ENCODE assay signal across 22 cellular contexts in the genomic region with DNA sequence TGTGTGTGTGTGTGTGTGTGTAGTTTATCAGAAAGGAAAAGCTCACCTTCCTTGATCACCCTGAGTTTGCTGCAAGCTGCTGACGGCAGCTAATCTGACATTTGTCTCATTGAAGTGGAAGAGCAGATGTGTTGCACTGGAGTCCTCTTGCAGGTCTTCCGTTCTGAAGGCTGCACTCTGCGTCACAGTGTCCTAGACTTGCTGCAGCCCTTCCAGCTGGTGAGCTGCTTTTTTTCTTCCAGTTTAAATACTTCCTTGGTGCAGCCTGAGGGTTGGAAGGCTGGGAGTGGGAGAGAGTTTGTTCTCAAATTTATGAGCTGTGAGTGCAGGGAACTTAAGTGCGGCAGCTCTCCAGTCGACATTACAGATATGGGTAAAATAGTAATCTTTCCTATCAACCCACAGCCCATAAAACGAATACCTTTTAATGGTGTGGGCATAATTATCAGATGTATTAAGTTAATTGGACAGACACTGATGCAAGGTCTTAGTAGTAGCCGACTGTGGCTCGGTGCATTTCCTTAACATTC.
DNase-seq lines count a peak whose midpoint lies in the region; ATAC-seq and TF ChIP-seq lines count a peak whose summit lies in the region.
"Had no signal": no experiment of that assay in that cellular context is flagged by ENCODE, and none has a peak within 500 bp of the region (broad histone marks: within the 10 kb centered on the region; RNA-seq: fewer than 3 reads in every experiment).

No MANE protein-coding gene starts in this region.

- peak overlapping the region; percentile 38 for H2AFZ ChIP-seq in smooth muscle cell (ENCODE audit: low read depth)

- peak overlapping the region in 1 of 5 experiments; percentile 33 for H3K27ac Mint-ChIP-seq in brain
- H3K27ac Mint-ChIP-seq in immature natural killer cell: no peak overlapping the region
- H3K27ac Mint-ChIP-seq: activated naive CD8-positive, alpha-beta T cell treated with anti-CD3 and anti-CD28 coated beads for 36 hours; endodermal cell; T-helper 2 cell treated with Interferon-gamma antibody and Interleukin-4, amounts not matched to agents 5 μg/mL and 100 μg/mL, for 36 hours had no signal

- DNase-seq in HT-29 (ENCODE audit: low spot score) (peak; percentile 15), myocyte (ENCODE audit: low read depth) (peak; percentile 61), smooth muscle cell (lab: John Stamatoyannopoulos, UW; ENCODE audit: unreplicated experiment) (no peak), coronary artery (ENCODE audit: low spot score) (no peak), left ventricle myocardium superior (no peak), NOMO-1 (lab: John Stamatoyannopoulos, UW; ENCODE audit: unreplicated experiment in 2 of 2) (no peak), immature natural killer cell (no peak)
- DNase-seq: activated CD4-positive, alpha-beta T cell treated with anti-CD3 and anti-CD28 coated beads, Interleukin-2, amount 50 U/mL, for 1 hour; activated naive CD8-positive, alpha-beta T cell treated with anti-CD3 and anti-CD28 coated beads for 36 hours; DMS53; endodermal cell; left cardiac atrium; NCI-H526; posterior cingulate gyrus; spleen; stimulated activated CD4-positive, alpha-beta T cell treated with anti-CD3 and anti-CD28 coated beads, Interleukin-4, amount 100 ng/mL, for 24 hours; stimulated activated naive CD4-positive, alpha-beta T cell treated with Interleukin-2 at 50 U/mL for 16 hours; tibial artery; WERI-Rb-1 had no signal

- peak overlapping the region; percentile 29 for H3K4me3 ChIP-seq in smooth muscle cell
- H3K4me3 ChIP-seq in coronary artery: no peak overlapping the region
- H3K4me3 ChIP-seq: spleen, tibial artery had no signal

- peaks cover 5 to 12% (median 8%) of the 10 kb centered on the region in 5 experiments for H3K9me3 Mint-ChIP-seq in brain
- H3K9me3 Mint-ChIP-seq in immature natural killer cell: peaks cover 13 to 50% (median 25%) of the 10 kb centered on the region in 6 donors

- peaks cover 8% of the 10 kb centered on the region for H3K27me3 Mint-ChIP-seq in brain
- H3K27me3 Mint-ChIP-seq in immature natural killer cell (ENCODE audit: low read depth in 3 of 3): peaks cover 0 to 2% (median 0%) of the 10 kb centered on the region in 3 donors
- H3K27me3 Mint-ChIP-seq: activated naive CD8-positive, alpha-beta T cell treated with anti-CD3 and anti-CD28 coated beads for 36 hours had no signal

- H4K20me1 ChIP-seq in smooth muscle cell (ENCODE audit: low read depth): no peaks in the 10 kb centered on the region

- H3K27ac ChIP-seq in smooth muscle cell (ENCODE audit: low read depth): no peak overlapping the region
- no peak overlapping the region for H3K27ac ChIP-seq in coronary artery
- H3K27ac ChIP-seq: RWPE1, spleen, tibial artery, WERI-Rb-1 had no signal

- H3K27me3 ChIP-seq in smooth muscle cell (ENCODE audit: low read depth): peaks cover 40% of the 10 kb centered on the region
- H3K27me3 ChIP-seq: spleen, tibial artery had no signal

- H3K4me1 Mint-ChIP-seq in brain (peaks cover 14% of the 10 kb centered on the region), immature natural killer cell (no peaks in the 10 kb centered on the region)
- H3K4me1 Mint-ChIP-seq: activated naive CD8-positive, alpha-beta T cell treated with anti-CD3 and anti-CD28 coated beads for 36 hours; endodermal cell had no signal

- WGBS in smooth muscle cell (ENCODE audit: low lambda C conversion rate): 12% methylated on average over 8 of the region's 8 CpGs

- no peaks in the 10 kb centered on the region for H3K4me1 ChIP-seq in smooth muscle cell (ENCODE audit: low read depth)
- H3K4me1 ChIP-seq: spleen, tibial artery had no signal

- no peaks in the 10 kb centered on the region for H3K36me3 ChIP-seq in smooth muscle cell (ENCODE audit: low read depth)
- H3K36me3 ChIP-seq: spleen, tibial artery, WERI-Rb-1 had no signal

- H3F3A ChIP-seq in smooth muscle cell (ENCODE audit: low read depth): no peaks in the 10 kb centered on the region

- no peak overlapping the region for H3K9ac ChIP-seq in smooth muscle cell (ENCODE audit: low read depth)

- H3K9me3 ChIP-seq in smooth muscle cell (replicated peaks; ENCODE audit: low read depth): no peaks in the 10 kb centered on the region

- peak overlapping the region; percentile 80 for H3K4me2 ChIP-seq in smooth muscle cell

- no peak for ATAC-seq in left ventricle myocardium superior

- H3K4me3 Mint-ChIP-seq in brain (peak overlapping the region in 3 of 5 experiments; percentile 17 to 42 (median 17)), immature natural killer cell (no peak overlapping the region)
- H3K4me3 Mint-ChIP-seq: activated naive CD8-positive, alpha-beta T cell treated with anti-CD3 and anti-CD28 coated beads for 36 hours; endodermal cell; T-helper 2 cell treated with Interferon-gamma antibody and Interleukin-4, amounts not matched to agents 5 μg/mL and 100 μg/mL, for 36 hours had no signal

- intact Hi-C loops in left ventricle myocardium superior (cut with micrococcal nuclease): no loop called here

- H3K36me3 Mint-ChIP-seq in brain (no peaks in the 10 kb centered on the region), immature natural killer cell (no peaks in the 10 kb centered on the region)
- H3K36me3 Mint-ChIP-seq: activated naive CD8-positive, alpha-beta T cell treated with anti-CD3 and anti-CD28 coated beads for 36 hours had no signal

- H3K79me2 ChIP-seq in smooth muscle cell (ENCODE audit: low read depth): no peaks in the 10 kb centered on the region

- TF ChIP-seq CTCF in brain (conservative IDR thresholded peaks at IDR 0.05) (no peak), smooth muscle cell (IDR thresholded peaks at IDR 0.05; ENCODE audit: borderline replicate concordance, insufficient read depth, poor library complexity, severe bottlenecking) (no peak), coronary artery (IDR thresholded peaks at IDR 0.05) (no peak)

Comparison
In these comparisons a context has a peak if more than half of its experiments do, and no peak if none do; other contexts are left out.
1. DNase-seq: peak in HT-29 (single experiment) and myocyte (single experiment); none in smooth muscle cell (single experiment), coronary artery (single experiment), left ventricle myocardium superior (single experiment), NOMO-1 (0 of 2) and immature natural killer cell (0 of 3).
2. H3K4me3 Mint-ChIP-seq: peak in brain (3 of 5); none in immature natural killer cell (0 of 5).